Comparison of ENCODE assay signal across 27 cellular contexts in genomic region chr15:25875551-25875950, GRCh38. TPM values are rescaled to one million over a fixed set of nuclear protein-coding genes. Genes with fewer than 3 reads are reported as not detected.
"Had no signal": no experiment of that assay in that cellular context is flagged by ENCODE, and none has a peak within 500 bp of the region (broad histone marks: within the 10 kb centered on the region; RNA-seq: fewer than 3 reads in every experiment).

No MANE protein-coding gene starts in this region.

- H3K27me3 ChIP-seq: body of pancreas, cardiac muscle cell, gastrocnemius medialis, neural progenitor cell, sigmoid colon, spleen, testis had no signal

- FAIRE-seq: endometrium had no signal

- H3K4me3 ChIP-seq: body of pancreas, cardiac muscle cell, gastrocnemius medialis, left ventricle myocardium inferior, neural progenitor cell, sigmoid colon, spleen, testis had no signal

- H3K9me3 Mint-ChIP-seq: activated CD4-positive, alpha-beta memory T cell treated with anti-CD3 and anti-CD28 coated beads for 36 hours; dendritic cell treated with granulocyte-macrophage colony-stimulating factor and Interleukin-4, amounts not matched to agents 40 ng/mL and 50 ng/mL, for 4 days; mesothelial cell of epicardium; neural progenitor cell; T-helper 1 cell treated with Interleukin-12 subunit alpha and Interleukin-12 subunit beta and Interleukin-4 antibody, amounts not matched to agents 30 μg/mL and 1 μg/mL, for 36 hours had no signal

- H3K27me3 Mint-ChIP-seq: activated CD4-positive, alpha-beta memory T cell treated with anti-CD3 and anti-CD28 coated beads for 36 hours; naive thymus-derived CD8-positive, alpha-beta T cell had no signal

- ATAC-seq: body of pancreas; gastrocnemius medialis; naive thymus-derived CD8-positive, alpha-beta T cell had no signal

- H3K9me3 ChIP-seq: body of pancreas, gastrocnemius medialis, left ventricle myocardium inferior, sigmoid colon, spleen, testis had no signal

- H3K9ac ChIP-seq: neural progenitor cell had no signal

- H3K4me1 Mint-ChIP-seq: mesothelial cell of epicardium had no signal

- H3K4me1 ChIP-seq: body of pancreas, gastrocnemius medialis, left ventricle myocardium inferior, neural progenitor cell, spleen, testis had no signal

- H3K36me3 ChIP-seq: cardiac muscle cell, gastrocnemius medialis, left ventricle myocardium inferior, neural progenitor cell, sigmoid colon, spleen had no signal

- H3K27ac Mint-ChIP-seq: activated CD4-positive, alpha-beta memory T cell treated with anti-CD3 and anti-CD28 coated beads for 36 hours; dendritic cell treated with granulocyte-macrophage colony-stimulating factor and Interleukin-4, amounts not matched to agents 40 ng/mL and 50 ng/mL, for 4 days; mesothelial cell of epicardium; neural progenitor cell; T-helper 1 cell treated with Interleukin-12 subunit alpha and Interleukin-12 subunit beta and Interleukin-4 antibody, amounts not matched to agents 30 μg/mL and 1 μg/mL, for 36 hours had no signal

- H3K4me3 Mint-ChIP-seq: activated CD4-positive, alpha-beta memory T cell treated with anti-CD3 and anti-CD28 coated beads for 36 hours; dendritic cell treated with granulocyte-macrophage colony-stimulating factor and Interleukin-4, amounts not matched to agents 40 ng/mL and 50 ng/mL, for 4 days; mesothelial cell of epicardium; naive thymus-derived CD8-positive, alpha-beta T cell; neural progenitor cell; T-helper 1 cell treated with Interleukin-12 subunit alpha and Interleukin-12 subunit beta and Interleukin-4 antibody, amounts not matched to agents 30 μg/mL and 1 μg/mL, for 36 hours had no signal

- H3K27ac ChIP-seq: body of pancreas, cardiac muscle cell, gastrocnemius medialis, left ventricle myocardium inferior, neural progenitor cell, spleen, testis had no signal

- H2AFZ ChIP-seq: neural progenitor cell had no signal

- H3K4me2 ChIP-seq: neural progenitor cell had no signal

- DNase-seq: activated CD4-positive, alpha-beta memory T cell treated with anti-CD3 and anti-CD28 coated beads for 36 hours; activated CD4-positive, alpha-beta T cell treated with anti-CD3 and anti-CD28 coated beads for 4 hours; activated CD4-positive, CD25-positive, alpha-beta regulatory T cell; activated gamma-delta T cell; activated naive CD4-positive, alpha-beta T cell treated with anti-CD3 and anti-CD28 coated beads, Interleukin-2, amount 50 U/mL, for 16 hours; anterior cingulate cortex; body of pancreas; effector CD4-positive, alpha-beta T cell; gastrocnemius medialis; head of caudate nucleus; hypothalamus; left ventricle myocardium inferior; naive thymus-derived CD8-positive, alpha-beta T cell; posterior cingulate gyrus; sigmoid colon; spleen; stimulated activated CD4-positive, alpha-beta T cell treated with anti-CD3 and anti-CD28 coated beads, Interleukin-4, amount 100 ng/mL, for 1 hour; stimulated activated naive CD4-positive, alpha-beta T cell; testis; trophoblast cell had no signal

- H3K36me3 Mint-ChIP-seq: activated CD4-positive, alpha-beta memory T cell treated with anti-CD3 and anti-CD28 coated beads for 36 hours; mesothelial cell of epicardium; naive thymus-derived CD8-positive, alpha-beta T cell; neural progenitor cell had no signal

RNA-seq across cellular contexts. Expression of gene ATP10A, which starts 12.4 kb away (rescaled TPM):
- total RNA-seq: cardiac muscle cell, lung microvascular endothelial cell had no signal
- polyA plus RNA-seq: cardiac muscle cell had no signal
